Comparison of ENCODE assay signal across 1 cellular context in genomic region chr7:129118182-129118581, GRCh38.
TF ChIP-seq lines count a peak whose summit lies in the region.

No MANE protein-coding gene starts in this region.

TF ChIP-seq in K562, 482 proteins besides CTCF, POLR2A, EP300 and RAD21 (continued from another document and continues in another):
- TF ChIP-seq ZFP91 (CRISPR knock-in tag; IDR thresholded peaks at IDR 0.05) (no peak), ZNF165 (CRISPR knock-in tag; IDR thresholded peaks at IDR 0.05; ENCODE audit: borderline replicate concordance) (no peak), MEIS2 (IDR thresholded peaks at IDR 0.05; ENCODE audit: partially characterized antibody) (peak; percentile 13), ZNF655 (CRISPR knock-in tag; IDR thresholded peaks at IDR 0.05) (no peak), TCF15 (CRISPR knock-in tag; IDR thresholded peaks at IDR 0.05) (no peak), DIDO1 (tag; IDR thresholded peaks at IDR 0.05; ENCODE audit: low read depth) (no peak), CBFA2T2 (conservative IDR thresholded peaks at IDR 0.05) (peak; percentile 44), BMI1 (IDR thresholded peaks at IDR 0.05; ENCODE audit: low read length) (no peak), CBX2 (IDR thresholded peaks at IDR 0.05; ENCODE audit: insufficient read depth, low read length, poor library complexity, severe bottlenecking) (no peak), KLF10 (CRISPR knock-in tag; IDR thresholded peaks at IDR 0.05) (no peak), GATAD2B (IDR thresholded peaks at IDR 0.05; ENCODE audit: borderline replicate concordance) (no peak), ZFX (CRISPR knock-in tag; IDR thresholded peaks at IDR 0.05) (no peak), FOXP1 (CRISPR knock-in tag; IDR thresholded peaks at IDR 0.05) (no peak), ZNF184 (CRISPR knock-in tag; IDR thresholded peaks at IDR 0.05) (no peak), ESRRA (IDR thresholded peaks at IDR 0.05; ENCODE audit: borderline replicate concordance, low read depth) (no peak), YBX1 (IDR thresholded peaks at IDR 0.05) (no peak), PKNOX1 (IDR thresholded peaks at IDR 0.05) (0 out of 2 replicates have a peak, but pooled peaks have one; percentile 9), XRCC4 (IDR thresholded peaks at IDR 0.05; ENCODE audit: extremely low read depth, insufficient read depth, insufficient read length) (no peak), TEAD4 (IDR thresholded peaks at IDR 0.05; ENCODE audit: low read length) (peak; percentile 22; the same call in 1 of the 2 replicates), TEAD4 (CRISPR knock-in tag; IDR thresholded peaks at IDR 0.05; ENCODE audit: borderline replicate concordance) (no peak), NFE2 (IDR thresholded peaks at IDR 0.05; ENCODE audit: low read depth) (no peak), ZNF57 (CRISPR knock-in tag; IDR thresholded peaks at IDR 0.05) (no peak), XRCC5 (IDR thresholded peaks at IDR 0.05; ENCODE audit: low read depth, low read length) (no peak), MCM2 (IDR thresholded peaks at IDR 0.05; ENCODE audit: low read depth) (no peak), ZNF518B (CRISPR knock-in tag; IDR thresholded peaks at IDR 0.05) (no peak), MITF (IDR thresholded peaks at IDR 0.05) (no peak), ZNF407 (IDR thresholded peaks at IDR 0.05; ENCODE audit: low read depth) (no peak), TAL1 (IDR thresholded peaks at IDR 0.05) (no peak), ARID2 (IDR thresholded peaks at IDR 0.05) (no peak), TRIM24 (IDR thresholded peaks at IDR 0.05) (peak in 1 of 2 experiments; percentile 20; a peak in 1 of 4 replicates), ARID3A (IDR thresholded peaks at IDR 0.05; ENCODE audit: borderline replicate concordance, low read depth, low read length) (no peak), DACH1 (IDR thresholded peaks at IDR 0.05; ENCODE audit: partially characterized antibody) (peak; percentile 19), GATA2 (CRISPR knock-in tag; IDR thresholded peaks at IDR 0.05) (no peak), UBTF (IDR thresholded peaks at IDR 0.05; ENCODE audit: borderline replicate concordance in 1 of 2, low read depth in 2 of 2, low read length in 2 of 2) (no peak), NFXL1 (CRISPR knock-in tag; IDR thresholded peaks at IDR 0.05) (no peak)
